Comparison of ENCODE assay signal across 17 cellular contexts in the genomic region with DNA sequence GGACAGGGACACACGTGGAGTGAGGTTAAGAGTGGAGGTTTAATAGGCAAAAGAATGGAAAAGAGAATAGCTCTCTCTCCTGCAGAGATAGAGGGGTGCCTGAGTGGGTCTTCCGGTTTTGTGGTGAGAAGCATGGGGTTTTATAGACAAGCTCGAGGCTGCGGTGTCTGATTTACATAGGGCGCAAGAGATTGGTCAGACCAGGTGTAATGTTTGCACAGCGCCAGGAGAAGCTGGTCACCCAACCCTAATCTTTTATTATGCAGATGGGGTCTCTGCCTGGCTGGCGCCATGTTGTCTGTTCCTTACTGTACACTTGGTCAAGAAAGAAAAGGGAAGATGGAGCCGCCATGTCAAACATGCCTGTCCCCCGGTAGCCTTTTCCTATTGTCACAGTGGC. TPM values are rescaled to one million over a fixed set of nuclear protein-coding genes. Genes with fewer than 3 reads are reported as not detected.
DNase-seq lines count a peak whose midpoint lies in the region; ATAC-seq, FAIRE-seq and TF ChIP-seq lines count a peak whose summit lies in the region.
"Had no signal": no experiment of that assay in that cellular context is flagged by ENCODE, and none has a peak within 500 bp of the region (broad histone marks: within the 10 kb centered on the region; RNA-seq: fewer than 3 reads in every experiment).

No MANE protein-coding gene starts in this region.

- TF ChIP-seq RAD21 in K562 (CRISPR knock-in tag; conservative IDR thresholded peaks at IDR 0.05 in 1 of 2, IDR thresholded peaks at IDR 0.05 in 1 of 2) = no peak

- in situ Hi-C loops in HAP-1 (cut with MboI; ENCODE audit: low sequenced_read_pairs) = no loop called here
- in situ Hi-C loops in K562 (cut with MboI) = no loop called here
- in situ Hi-C loops in GM13976 (cut with MboI; ENCODE audit: low sequenced_read_pairs, unreplicated experiment) = no loop called here

- H3K4me1 ChIP-seq in HAP-1 = peaks cover 26% of the 10 kb centered on the region
- no peaks in the 10 kb centered on the region; a peak in 1 of 5 replicates for H3K4me1 ChIP-seq in K562 (replicated peaks in 1 of 2; ENCODE audit: control insufficient read depth in 2 of 2, insufficient read depth in 2 of 2, low read length in 2 of 2)

- no peak overlapping the region for H3K9ac ChIP-seq in K562 (ENCODE audit: insufficient read depth in 1 of 2, low read depth in 2 of 2, low read length in 2 of 2)

- no peaks in the 10 kb centered on the region; the same call in 1 of the 2 replicates for H4K20me1 ChIP-seq in K562 (replicated peaks; ENCODE audit: control insufficient read depth, insufficient read depth, low read length)

- TF ChIP-seq EP300 in K562 (IDR thresholded peaks at IDR 0.05; ENCODE audit: low read length) = no peak

- H3K4me3 ChIP-seq in HAP-1 (no peak overlapping the region), K562 (no peak overlapping the region)
- H3K4me3 ChIP-seq: GM23338 had no signal

- H3K27me3 ChIP-seq in HAP-1 (ENCODE audit: low read depth) = no peaks in the 10 kb centered on the region
- H3K27me3 ChIP-seq in K562 (ENCODE audit: control insufficient read depth in 2 of 2, insufficient read depth in 2 of 2, low read length in 2 of 2) = peaks cover 63 to 67% of the 10 kb centered on the region in 2 experiments

- BruUV-seq in K562 (replicated peaks; lab: Mats Ljungman, UMichigan) = no TSS peak

- WGBS in K562 (ENCODE audit: insufficient coverage, low coverage, missing lambda C conversion rate) = 0% methylated on average over 9 of the region's 9 CpGs

- H3K36me3 ChIP-seq in HAP-1 (replicated peaks) (no peaks in the 10 kb centered on the region; the same call in 1 of the 2 replicates), K562 (ENCODE audit: control insufficient read depth, insufficient read depth, low read length) (no peaks in the 10 kb centered on the region)

- H2AFZ ChIP-seq in K562 (ENCODE audit: low read depth, low read length) = peak overlapping the region; percentile 35; the same call in 1 of the 2 replicates
- H2AFZ ChIP-seq: GM23338 had no signal

- FAIRE-seq in K562 (lab: Jason Lieb, UNC) = no peak
- FAIRE-seq: GM12891, H54 had no signal

- H3K9me3 ChIP-seq in HAP-1 (no peaks in the 10 kb centered on the region), K562 (replicated peaks; ENCODE audit: control insufficient read depth, insufficient read depth, low read depth, low read length) (no peaks in the 10 kb centered on the region)

- CTCF ChIA-PET in K562 (lab: Yijun Ruan, JAX; ENCODE audit: low intra/inter-chr PET ratio) = no interaction called here

- DNase-seq in HAP-1 (ENCODE audit: low spot score in 2 of 2) = peak; percentile 27 to 57
- peak; percentile 85 for DNase-seq in NCI-H146 (lab: John Stamatoyannopoulos, UW)
- DNase-seq in K562 (ENCODE audit: extremely low read depth in 1 of 4, low spot score in 3 of 4) = peak in 1 of 4 experiments; percentile 2
- DNase-seq in GM13976 (ENCODE audit: low spot score) = no peak
- no peak for DNase-seq in NCI-H524 treated with DMSO at 0.1 percent for 48 hours (lab: John Stamatoyannopoulos, UW)
- DNase-seq: C1 segment of cervical spinal cord; Calu3; CD4-positive, alpha-beta memory T cell; COR-L47; DMS53; DMS79 treated with DMSO at 0.1 percent for 48 hours; GF-D8; HCEC 1CT had no signal

- TF ChIP-seq CTCF in K562 (IDR thresholded peaks at IDR 0.05 in 2 of 3, conservative IDR thresholded peaks at IDR 0.05 in 1 of 3; ENCODE audit: insufficient read depth in 2 of 3, low read depth in 1 of 3, low read length in 3 of 3) (no peak), GM13976 (IDR thresholded peaks at IDR 0.05; ENCODE audit: borderline replicate concordance, control extremely low read depth, extremely low read depth, insufficient read depth, missing control alignments) (no peak)

- intact Hi-C loops in K562 (cut with micrococcal nuclease) = no loop called here

- H3K27ac ChIP-seq in K562 (ENCODE audit: extremely low read depth, low read depth, low read length) = no peak overlapping the region

- no peaks in the 10 kb centered on the region for H3K79me2 ChIP-seq in K562 (ENCODE audit: control insufficient read depth, insufficient read depth, low read length)

- POLR2A ChIA-PET in K562 (lab: Yijun Ruan, JAX) = interaction anchor here (0.5 to 0.6 kb wide), 3 partner anchors 25 to 174 kb away, joined by 3 to 4 read pairs (median 3); no protein-coding TSS in a partner anchor

- H3K4me2 ChIP-seq in K562 (ENCODE audit: insufficient read depth, low read length) = no peak overlapping the region
- H3K4me2 ChIP-seq: GM23338 had no signal

- TF ChIP-seq POLR2A in K562 (conservative IDR thresholded peaks at IDR 0.05) = no peak

- ATAC-seq in K562 (peak; percentile 56), GM21825 (IDR thresholded peaks at IDR 0.05; ENCODE audit: unreplicated experiment) (no peak)
- ATAC-seq: GM23338 had no signal

- no peaks in the 10 kb centered on the region for H3K9me1 ChIP-seq in K562 (ENCODE audit: control insufficient read depth, insufficient read depth, low read length)

TF ChIP-seq in K562, 482 proteins besides CTCF, POLR2A, EP300 and RAD21 (continues in another document):
- TF ChIP-seq POLR2AphosphoS2 (IDR thresholded peaks at IDR 0.05; ENCODE audit: low read length) (no peak), ZNF780A (CRISPR knock-in tag; IDR thresholded peaks at IDR 0.05) (no peak), FIP1L1 (IDR thresholded peaks at IDR 0.05; ENCODE audit: low read depth, low read length, poor library complexity, severe bottlenecking) (no peak), SIN3A (IDR thresholded peaks at IDR 0.05; ENCODE audit: borderline replicate concordance in 2 of 2, control insufficient read depth in 1 of 2, low read depth in 2 of 2, low read length in 2 of 2) (no peak), SREBF1 (IDR thresholded peaks at IDR 0.05; ENCODE audit: borderline replicate concordance, low read depth, low read length) (no peak), THRAP3 (IDR thresholded peaks at IDR 0.05; ENCODE audit: borderline replicate concordance) (no peak), RBFOX2 (IDR thresholded peaks at IDR 0.05; ENCODE audit: low read depth, low read length) (no peak), CBFB (CRISPR knock-in tag; IDR thresholded peaks at IDR 0.05) (no peak), CXXC5 (CRISPR knock-in tag; IDR thresholded peaks at IDR 0.05) (no peak)
- TF ChIP-seq, protein P1, sequence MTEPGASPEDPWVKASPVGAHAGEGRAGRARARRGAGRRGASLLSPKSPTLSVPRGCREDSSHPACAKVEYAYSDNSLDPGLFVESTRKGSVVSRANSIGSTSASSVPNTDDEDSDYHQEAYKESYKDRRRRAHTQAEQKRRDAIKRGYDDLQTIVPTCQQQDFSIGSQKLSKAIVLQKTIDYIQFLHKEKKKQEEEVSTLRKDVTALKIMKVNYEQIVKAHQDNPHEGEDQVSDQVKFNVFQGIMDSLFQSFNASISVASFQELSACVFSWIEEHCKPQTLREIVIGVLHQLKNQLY (CRISPR knock-in tag; conservative IDR thresholded peaks at IDR 0.05) = no peak
- TF ChIP-seq, protein P2, sequence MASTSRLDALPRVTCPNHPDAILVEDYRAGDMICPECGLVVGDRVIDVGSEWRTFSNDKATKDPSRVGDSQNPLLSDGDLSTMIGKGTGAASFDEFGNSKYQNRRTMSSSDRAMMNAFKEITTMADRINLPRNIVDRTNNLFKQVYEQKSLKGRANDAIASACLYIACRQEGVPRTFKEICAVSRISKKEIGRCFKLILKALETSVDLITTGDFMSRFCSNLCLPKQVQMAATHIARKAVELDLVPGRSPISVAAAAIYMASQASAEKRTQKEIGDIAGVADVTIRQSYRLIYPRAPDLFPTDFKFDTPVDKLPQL (IDR thresholded peaks at IDR 0.05; ENCODE audit: extremely low read depth, insufficient read length) = no peak

RNA-seq across cellular contexts. Expression of a gene that starts 44.5 kb away (rescaled TPM):
- 7.7 TPM in 2 replicates for total RNA-seq in K562 (2011; cell fraction: chromatin; rRNA removed; ENCODE audit: low replicate concordance)
- 4.7 and 5.0 TPM in 2 replicates for total RNA-seq in K562 (2011; cell fraction: nucleolus; rRNA removed)
- total RNA-seq in K562 (2011; cell fraction: nucleoplasm; rRNA removed) = 5.7 and 6.9 TPM in 2 replicates
- total RNA-seq in K562 (2014; rRNA removed) (1.00 and 1.7 TPM in 2 replicates), K562 (2014; rRNA removed; fragmentation: Illumina TruSeq; extraction: Trizol) (0.89 and 1.0 TPM in 2 replicates), K562 (2015; rRNA removed; fragmentation: Illumina TruSeq; extraction: Trizol) (1.0 and 1.2 TPM in 2 replicates), K562 (2021) (1.8 and 2.0 TPM in 2 replicates)
- polyA plus RNA-seq in K562 (2011; rRNA removed) (1.1 and 1.5 TPM in 2 replicates), K562 (2014; fragmentation: Illumina TruSeq; extraction: Trizol) (0.77 and 0.91 TPM in 2 replicates), K562 (2014; fragmentation: Nextera tagmentation; extraction: Ambion mirVana) (under 1 TPM; 0.15 to 0.27 TPM), K562 (2014; rRNA removed) (1.2 and 1.5 TPM in 2 replicates)
- 0.88 and 1.4 TPM in 2 replicates for polyA plus RNA-seq in K562 (2011; cell fraction: cytosol; rRNA removed)
- 3.4 and 3.8 TPM in 2 replicates for polyA plus RNA-seq in K562 (2011; cell fraction: nucleus; rRNA removed)
- polyA plus RNA-seq in K562 (2012) = 1.1 and 1.6 TPM in 2 replicates
- 2.9 and 5.3 TPM in 2 replicates for polyA minus RNA-seq in K562 (2011; rRNA and poly(A)+ RNA removed)
- 0.48 and 1.5 TPM in 2 replicates for polyA minus RNA-seq in K562 (2011; cell fraction: cytosol; rRNA and poly(A)+ RNA removed)
- 2.7 and 4.3 TPM in 2 replicates for polyA minus RNA-seq in K562 (2011; cell fraction: nucleus; rRNA and poly(A)+ RNA removed)

RNA-seq across cellular contexts. Expression of a gene that starts 46.6 kb away (rescaled TPM):
- 20.4 and 22.1 TPM in 2 replicates for total RNA-seq in K562 (2011; cell fraction: chromatin; rRNA removed; ENCODE audit: low replicate concordance)
- total RNA-seq in K562 (2011; cell fraction: nucleolus; rRNA removed) = 17.9 and 20.3 TPM in 2 replicates
- 19.2 and 31.9 TPM in 2 replicates for total RNA-seq in K562 (2011; cell fraction: nucleoplasm; rRNA removed)
- 180 and 218 TPM in 2 replicates for total RNA-seq in K562 (2014; rRNA removed)
- 157 and 161 TPM in 2 replicates for total RNA-seq in K562 (2014; rRNA removed; fragmentation: Illumina TruSeq; extraction: Trizol)
- total RNA-seq in K562 (2015; rRNA removed; fragmentation: Illumina TruSeq; extraction: Trizol) = 152 and 172 TPM in 2 replicates
- 156 and 175 TPM in 2 replicates for total RNA-seq in K562 (2021)
- polyA plus RNA-seq in K562 (2011; rRNA removed) = 191 and 257 TPM in 2 replicates
- 49.3 and 72.5 TPM in 2 replicates for polyA plus RNA-seq in K562 (2011; cell fraction: cytosol; rRNA removed)
- 61.5 and 101 TPM in 2 replicates for polyA plus RNA-seq in K562 (2011; cell fraction: nucleus; rRNA removed)
- 147 and 385 TPM in 2 replicates for polyA plus RNA-seq in K562 (2012)
- 84.9 and 112 TPM in 2 replicates for polyA plus RNA-seq in K562 (2014; fragmentation: Illumina TruSeq; extraction: Trizol)
- 100 to 1,000 TPM; 619 to 677 TPM for polyA plus RNA-seq in K562 (2014; fragmentation: Nextera tagmentation; extraction: Ambion mirVana)
- polyA plus RNA-seq in K562 (2014; rRNA removed) = 204 and 301 TPM in 2 replicates
- 137 and 158 TPM in 2 replicates for polyA minus RNA-seq in K562 (2011; rRNA and poly(A)+ RNA removed)
- polyA minus RNA-seq in K562 (2011; cell fraction: cytosol; rRNA and poly(A)+ RNA removed) = 30.6 and 37.9 TPM in 2 replicates
- 15.1 and 25.3 TPM in 2 replicates for polyA minus RNA-seq in K562 (2011; cell fraction: nucleus; rRNA and poly(A)+ RNA removed)

Comparison
In these comparisons a context has a peak if more than half of its experiments do, and no peak if none do; other contexts are left out.
1. DNase-seq: peak in HAP-1 (2 of 2) and NCI-H146 (single experiment); none in GM13976 (single experiment) and NCI-H524 treated with DMSO at 0.1 percent for 48 hours (single experiment).